Comparison of ENCODE assay signal across 9 cellular contexts in genomic region chr3:10319804-10320203, GRCh38. TPM values are rescaled to one million over a fixed set of nuclear protein-coding genes. Genes with fewer than 3 reads are reported as not detected.
A peak's percentile ranks its signal among the peaks of the same experiment; 100 is the strongest.
DNase-seq lines count a peak whose midpoint lies in the region; ATAC-seq and TF ChIP-seq lines count a peak whose summit lies in the region.
"Had no signal": no experiment of that assay in that cellular context is flagged by ENCODE, and none has a peak within 500 bp of the region (broad histone marks: within the 10 kb centered on the region; RNA-seq: fewer than 3 reads in every experiment).

No MANE protein-coding gene starts in this region.

- DNase-seq in BE2C (no peak), MM.1S (no peak), NCI-H2029 treated with DMSO at 0.1 percent for 48 hours (lab: John Stamatoyannopoulos, UW) (no peak), medulla oblongata (ENCODE audit: extremely low spot score) (no peak), NCI-H2227 treated with DMSO at 0.1 percent for 48 hours (lab: John Stamatoyannopoulos, UW) (no peak)
- no peak for DNase-seq in effector memory CD4-positive, alpha-beta T cell
- DNase-seq: NCI-H1694 had no signal

- peaks cover 15% of the 10 kb centered on the region for H3K36me3 Mint-ChIP-seq in nephron (ENCODE audit: low read depth)

- peak overlapping the region; percentile 77 for H3K4me2 ChIP-seq in MM.1S (ENCODE audit: low read depth, low read length)

- peak overlapping the region; percentile 97; the same call in 1 of the 2 replicates for H3K9ac ChIP-seq in MM.1S (ENCODE audit: low read length)

- H3K27me3 ChIP-seq in BE2C = no peaks in the 10 kb centered on the region
- peaks cover 7% of the 10 kb centered on the region for H3K27me3 ChIP-seq in MM.1S (replicated peaks; ENCODE audit: insufficient read depth, low read length)
- H3K27me3 ChIP-seq in effector memory CD4-positive, alpha-beta T cell (replicated peaks; ENCODE audit: control insufficient read depth, insufficient read depth, low read length, poor library complexity, severe bottlenecking) = no peaks in the 10 kb centered on the region

- H3K36me3 ChIP-seq in BE2C (peaks cover 4% of the 10 kb centered on the region; the same call in 1 of the 2 replicates), MM.1S (replicated peaks; ENCODE audit: insufficient read depth, low read length) (peaks cover 5% of the 10 kb centered on the region; the same call in 1 of the 2 replicates)
- H3K36me3 ChIP-seq in effector memory CD4-positive, alpha-beta T cell (ENCODE audit: control insufficient read depth, insufficient read depth, low read length) = peaks cover 24% of the 10 kb centered on the region

- peaks cover 11% of the 10 kb centered on the region for H3K27me3 Mint-ChIP-seq in nephron (ENCODE audit: low read depth)

- peaks cover 41% of the 10 kb centered on the region for H3K79me2 ChIP-seq in MM.1S (ENCODE audit: low read length)

- no peak for ATAC-seq in HG02678 (IDR thresholded peaks at IDR 0.05; ENCODE audit: unreplicated experiment)

- peak overlapping the region; percentile 89 to 99 (median 96) for H3K4me3 Mint-ChIP-seq in nephron

- H3K4me3 ChIP-seq in BE2C (ENCODE audit: low read depth, low read length) (peak overlapping the region; percentile 95), MM.1S (ENCODE audit: low read length) (peak overlapping the region; percentile 100)
- peak overlapping the region; percentile 98 for H3K4me3 ChIP-seq in effector memory CD4-positive, alpha-beta T cell (ENCODE audit: insufficient read depth, low read depth, low read length, poor library complexity, severe bottlenecking)

- peak overlapping the region; percentile 85 to 98 (median 92) for H3K27ac Mint-ChIP-seq in nephron

- H3K4me1 ChIP-seq in BE2C (no peaks in the 10 kb centered on the region), MM.1S (ENCODE audit: low read length) (0 out of 2 replicates have a peak, but pooled peaks cover 8% of the 10 kb centered on the region)
- H3K4me1 ChIP-seq in effector memory CD4-positive, alpha-beta T cell (ENCODE audit: control insufficient read depth, insufficient read depth, low read length, poor library complexity, severe bottlenecking) = peaks cover 10% of the 10 kb centered on the region

- H3K9me2 ChIP-seq in MM.1S (replicated peaks; ENCODE audit: insufficient read depth, low read length) = no peaks in the 10 kb centered on the region

- H3F3A ChIP-seq in MM.1S (ENCODE audit: insufficient read depth, low read length) = no peaks in the 10 kb centered on the region

- H2AFZ ChIP-seq in MM.1S (ENCODE audit: low read length) = no peak overlapping the region

- H3K9me3 ChIP-seq in BE2C (no peaks in the 10 kb centered on the region), MM.1S (replicated peaks; ENCODE audit: insufficient read depth, low read length) (no peaks in the 10 kb centered on the region)
- H3K9me3 ChIP-seq in effector memory CD4-positive, alpha-beta T cell (ENCODE audit: control insufficient read depth, low read length) = no peaks in the 10 kb centered on the region

- TF ChIP-seq CTCF in BE2C (IDR thresholded peaks at IDR 0.05; ENCODE audit: low read depth, low read length) (no peak), MM.1S (IDR thresholded peaks at IDR 0.05; ENCODE audit: low read length) (no peak), nephron (IDR thresholded peaks at IDR 0.05; ENCODE audit: unreplicated experiment in 3 of 3) (no peak)

- H4K20me1 ChIP-seq in MM.1S (ENCODE audit: insufficient read depth, low read length) = peaks cover 8% of the 10 kb centered on the region; the same call in 1 of the 2 replicates

- no peaks in the 10 kb centered on the region for H3K9me3 Mint-ChIP-seq in nephron

- peaks cover 7% of the 10 kb centered on the region for H3K4me1 Mint-ChIP-seq in nephron

- H3K27ac ChIP-seq in MM.1S (ENCODE audit: low read length) = no peak overlapping the region
- H3K27ac ChIP-seq in effector memory CD4-positive, alpha-beta T cell (ENCODE audit: insufficient read depth, low read length, poor library complexity, severe bottlenecking) = peak overlapping the region; percentile 91

RNA-seq across cellular contexts. Expression of gene SEC13, which starts 1.1 kb away (rescaled TPM):
- 238 TPM for polyA plus RNA-seq in BE2C (2012; ENCODE audit: insufficient read depth, insufficient read length, low read depth)

RNA-seq across cellular contexts. Expression of gene GHRL, which starts 27.1 kb away (rescaled TPM):
- not detected for polyA plus RNA-seq in BE2C (2012; ENCODE audit: insufficient read depth, insufficient read length, low read depth)
